ENCODE assay signal across 8 cellular contexts in genomic region chr9:34185778-34186551, GRCh38. TPM values are rescaled to one million over a fixed set of nuclear protein-coding genes. Genes with fewer than 3 reads are reported as not detected.
A peak's percentile ranks its signal among the peaks of the same experiment; 100 is the strongest.
DNase-seq lines count a peak whose midpoint lies in the region; ATAC-seq and TF ChIP-seq lines count a peak whose summit lies in the region.

No MANE protein-coding gene starts in this region.

- TF ChIP-seq CTCF in 22Rv1 (IDR thresholded peaks at IDR 0.05) = no peak
- no peak for TF ChIP-seq CTCF in GM10266 (IDR thresholded peaks at IDR 0.05; ENCODE audit: control insufficient read depth, insufficient read depth, low read depth, missing control alignments)
- no peak for TF ChIP-seq CTCF in dorsolateral prefrontal cortex (IDR thresholded peaks at IDR 0.05 in 54 of 56, conservative IDR thresholded peaks at IDR 0.05 in 2 of 56; ENCODE audit: low read depth in 1 of 56, partially characterized antibody in 56 of 56)

- H3K4me3 ChIP-seq in dorsolateral prefrontal cortex = no peak overlapping the region

- intact Hi-C loops in dorsolateral prefrontal cortex (cut with DNase I) = no loop called here

- no peaks in the 10 kb centered on the region for H3K27me3 ChIP-seq in dorsolateral prefrontal cortex

- ATAC-seq in HG03342 (IDR thresholded peaks at IDR 0.05; ENCODE audit: unreplicated experiment) = peak; percentile 86
- ATAC-seq in HG02571 (IDR thresholded peaks at IDR 0.05; ENCODE audit: unreplicated experiment) = no peak

- DNase-seq in GM10266 (ENCODE audit: extremely low spot score) (peak; percentile 27), RPMI7951 (ENCODE audit: low read depth) (peak; percentile 79), dorsolateral prefrontal cortex (no peak), middle frontal gyrus (ENCODE audit: extremely low spot score, low spot score) (peak; percentile 47), HuH-7.5 (ENCODE audit: low spot score) (no peak)

- H3K27ac ChIP-seq in 22Rv1 = peak overlapping the region; percentile 72
- peak overlapping the region in 45 of 59 donors; percentile 0 to 83 (median 54) for H3K27ac ChIP-seq in dorsolateral prefrontal cortex

RNA-seq across cellular contexts. Expression of gene UBAP1, which starts 7.1 kb away (rescaled TPM):
- total RNA-seq in RPMI7951 (2014; rRNA removed; shearing (Covaris generic)) = 23.0 and 24.0 TPM in 2 replicates
- 10 to 100 TPM; 48.3 to 81.3 (median 63.1) TPM for total RNA-seq in dorsolateral prefrontal cortex

RNA-seq across cellular contexts. Expression of gene DCAF12, which starts 59.5 kb away (rescaled TPM):
- 20.0 and 21.5 TPM in 2 replicates for total RNA-seq in RPMI7951 (2014; rRNA removed; shearing (Covaris generic))
- 10 to 100 TPM; 13.2 to 29.5 (median 19.8) TPM for total RNA-seq in dorsolateral prefrontal cortex

Comparison
In these comparisons a context has a peak if more than half of its experiments do, and no peak if none do; other contexts are left out.
1. DNase-seq: peak in GM10266 (single experiment), RPMI7951 (single experiment) and middle frontal gyrus (single experiment); none in dorsolateral prefrontal cortex (0 of 10) and HuH-7.5 (single experiment).